In genomic region chr2:109059474-109060165, GRCh38 we compare ENCODE assay signal across 2 cellular contexts.
TF ChIP-seq lines count a peak whose summit lies in the region.

No MANE protein-coding gene starts in this region.

TF ChIP-seq in SK-N-SH, 30 proteins besides CTCF, POLR2A, EP300 and RAD21 (continued from another document):
- no peak for TF ChIP-seq ZBTB33 (IDR thresholded peaks at IDR 0.05; ENCODE audit: borderline replicate concordance, low read depth)
- no peak for TF ChIP-seq MXI1 (IDR thresholded peaks at IDR 0.05; ENCODE audit: low read depth, low read length)
- TF ChIP-seq, protein P1, sequence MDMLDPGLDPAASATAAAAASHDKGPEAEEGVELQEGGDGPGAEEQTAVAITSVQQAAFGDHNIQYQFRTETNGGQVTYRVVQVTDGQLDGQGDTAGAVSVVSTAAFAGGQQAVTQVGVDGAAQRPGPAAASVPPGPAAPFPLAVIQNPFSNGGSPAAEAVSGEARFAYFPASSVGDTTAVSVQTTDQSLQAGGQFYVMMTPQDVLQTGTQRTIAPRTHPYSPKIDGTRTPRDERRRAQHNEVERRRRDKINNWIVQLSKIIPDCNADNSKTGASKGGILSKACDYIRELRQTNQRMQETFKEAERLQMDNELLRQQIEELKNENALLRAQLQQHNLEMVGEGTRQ (IDR thresholded peaks at IDR 0.05; ENCODE audit: borderline replicate concordance, low read depth, low read length) = no peak

TF ChIP-seq in SK-N-SH treated with all-trans-retinoic acid at 6 μM for 48 hours, 23 proteins besides CTCF, POLR2A, EP300 and RAD21 (continued from another document):
- TF ChIP-seq, protein P2, sequence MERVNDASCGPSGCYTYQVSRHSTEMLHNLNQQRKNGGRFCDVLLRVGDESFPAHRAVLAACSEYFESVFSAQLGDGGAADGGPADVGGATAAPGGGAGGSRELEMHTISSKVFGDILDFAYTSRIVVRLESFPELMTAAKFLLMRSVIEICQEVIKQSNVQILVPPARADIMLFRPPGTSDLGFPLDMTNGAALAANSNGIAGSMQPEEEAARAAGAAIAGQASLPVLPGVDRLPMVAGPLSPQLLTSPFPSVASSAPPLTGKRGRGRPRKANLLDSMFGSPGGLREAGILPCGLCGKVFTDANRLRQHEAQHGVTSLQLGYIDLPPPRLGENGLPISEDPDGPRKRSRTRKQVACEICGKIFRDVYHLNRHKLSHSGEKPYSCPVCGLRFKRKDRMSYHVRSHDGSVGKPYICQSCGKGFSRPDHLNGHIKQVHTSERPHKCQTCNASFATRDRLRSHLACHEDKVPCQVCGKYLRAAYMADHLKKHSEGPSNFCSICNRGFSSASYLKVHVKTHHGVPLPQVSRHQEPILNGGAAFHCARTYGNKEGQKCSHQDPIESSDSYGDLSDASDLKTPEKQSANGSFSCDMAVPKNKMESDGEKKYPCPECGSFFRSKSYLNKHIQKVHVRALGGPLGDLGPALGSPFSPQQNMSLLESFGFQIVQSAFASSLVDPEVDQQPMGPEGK (CRISPR knock-in tag; IDR thresholded peaks at IDR 0.05; ENCODE audit: borderline replicate concordance) = no peak
- no peak for TF ChIP-seq RARB (CRISPR knock-in tag; IDR thresholded peaks at IDR 0.05)
- no peak for TF ChIP-seq TSHZ2 (CRISPR knock-in tag; IDR thresholded peaks at IDR 0.05)
- no peak for TF ChIP-seq ZFP30 (CRISPR knock-in tag; IDR thresholded peaks at IDR 0.05)
- no peak for TF ChIP-seq ISL1 (CRISPR knock-in tag; IDR thresholded peaks at IDR 0.05)
- TF ChIP-seq ZNF565 (CRISPR knock-in tag; conservative IDR thresholded peaks at IDR 0.05; ENCODE audit: low read depth) = no peak
- no peak for TF ChIP-seq BACH2 (CRISPR knock-in tag; IDR thresholded peaks at IDR 0.05; ENCODE audit: borderline replicate concordance)
- no peak for TF ChIP-seq ESRRG (CRISPR knock-in tag; IDR thresholded peaks at IDR 0.05)
- TF ChIP-seq, protein P3, sequence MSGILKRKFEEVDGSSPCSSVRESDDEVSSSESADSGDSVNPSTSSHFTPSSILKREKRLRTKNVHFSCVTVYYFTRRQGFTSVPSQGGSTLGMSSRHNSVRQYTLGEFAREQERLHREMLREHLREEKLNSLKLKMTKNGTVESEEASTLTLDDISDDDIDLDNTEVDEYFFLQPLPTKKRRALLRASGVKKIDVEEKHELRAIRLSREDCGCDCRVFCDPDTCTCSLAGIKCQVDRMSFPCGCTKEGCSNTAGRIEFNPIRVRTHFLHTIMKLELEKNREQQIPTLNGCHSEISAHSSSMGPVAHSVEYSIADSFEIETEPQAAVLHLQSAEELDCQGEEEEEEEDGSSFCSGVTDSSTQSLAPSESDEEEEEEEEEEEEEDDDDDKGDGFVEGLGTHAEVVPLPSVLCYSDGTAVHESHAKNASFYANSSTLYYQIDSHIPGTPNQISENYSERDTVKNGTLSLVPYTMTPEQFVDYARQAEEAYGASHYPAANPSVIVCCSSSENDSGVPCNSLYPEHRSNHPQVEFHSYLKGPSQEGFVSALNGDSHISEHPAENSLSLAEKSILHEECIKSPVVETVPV (CRISPR knock-in tag; IDR thresholded peaks at IDR 0.05) = no peak
- no peak for TF ChIP-seq GLIS3 (CRISPR knock-in tag; IDR thresholded peaks at IDR 0.05)
- no peak for TF ChIP-seq OSR1 (CRISPR knock-in tag; IDR thresholded peaks at IDR 0.05)
TF ChIP-seq in SK-N-SH treated with all-trans-retinoic acid at 6 μM for 48 hours: peak in this region for 0.
